In genomic region chr5:157390179-157390923, GRCh38 we compare ENCODE assay signal across 1 cellular context.
TF ChIP-seq lines count a peak whose summit lies in the region.

No MANE protein-coding gene starts in this region.

TF ChIP-seq in HepG2, 621 proteins besides CTCF, POLR2A, EP300 and RAD21 (continued from another document and continues in another):
- TF ChIP-seq ZBTB46 (CRISPR knock-in tag; IDR thresholded peaks at IDR 0.05; ENCODE audit: borderline replicate concordance) (no peak), PLRG1 (conservative IDR thresholded peaks at IDR 0.05) (no peak), MLLT10 (CRISPR knock-in tag; IDR thresholded peaks at IDR 0.05) (no peak), ZSCAN30 (CRISPR knock-in tag; IDR thresholded peaks at IDR 0.05) (no peak), PRDM15 (CRISPR knock-in tag; IDR thresholded peaks at IDR 0.05) (no peak), REL (CRISPR knock-in tag; conservative IDR thresholded peaks at IDR 0.05) (no peak), MNT (IDR thresholded peaks at IDR 0.05) (no peak), FOXC1 (CRISPR knock-in tag; IDR thresholded peaks at IDR 0.05; ENCODE audit: borderline replicate concordance) (no peak), PRDM4 (CRISPR knock-in tag; IDR thresholded peaks at IDR 0.05; ENCODE audit: borderline replicate concordance) (no peak), ZNF550 (CRISPR knock-in tag; IDR thresholded peaks at IDR 0.05; ENCODE audit: borderline replicate concordance) (no peak), SP2 (CRISPR knock-in tag; IDR thresholded peaks at IDR 0.05) (no peak), SP140L (CRISPR knock-in tag; IDR thresholded peaks at IDR 0.05; ENCODE audit: borderline replicate concordance) (no peak), GTF2F1 (IDR thresholded peaks at IDR 0.05; ENCODE audit: low read length) (no peak), ZNF619 (CRISPR knock-in tag; IDR thresholded peaks at IDR 0.05) (no peak), ZEB1 (IDR thresholded peaks at IDR 0.05; ENCODE audit: insufficient replicate concordance, low read depth) (no peak), U2AF1 (optimal IDR thresholded peaks at IDR 0.05; ENCODE audit: low read depth, low read length) (no peak), ZNF749 (CRISPR knock-in tag; IDR thresholded peaks at IDR 0.05; ENCODE audit: borderline replicate concordance) (no peak), PHF20 (CRISPR knock-in tag; IDR thresholded peaks at IDR 0.05) (no peak), ZUFSP (CRISPR knock-in tag; IDR thresholded peaks at IDR 0.05; ENCODE audit: borderline replicate concordance) (no peak), ATF2 (CRISPR knock-in tag; IDR thresholded peaks at IDR 0.05) (peak; percentile 19; the same call in 1 of the 2 replicates), GLI4 (CRISPR knock-in tag; IDR thresholded peaks at IDR 0.05; ENCODE audit: borderline replicate concordance) (no peak), HOXA5 (CRISPR knock-in tag; IDR thresholded peaks at IDR 0.05) (no peak), ASH2L (IDR thresholded peaks at IDR 0.05; ENCODE audit: insufficient read length, low read depth, low read length) (no peak), SNAPC2 (CRISPR knock-in tag; IDR thresholded peaks at IDR 0.05) (no peak), ZNF782 (CRISPR knock-in tag; IDR thresholded peaks at IDR 0.05; ENCODE audit: borderline replicate concordance) (0 out of 2 replicates have a peak, but pooled peaks have one; percentile 44), ZNF639 (CRISPR knock-in tag; conservative IDR thresholded peaks at IDR 0.05) (no peak), RERE (CRISPR knock-in tag; IDR thresholded peaks at IDR 0.05; ENCODE audit: low read depth) (no peak), FIP1L1 (IDR thresholded peaks at IDR 0.05; ENCODE audit: borderline replicate concordance, insufficient read depth, low read depth, low read length) (no peak), UBTF (CRISPR knock-in tag; IDR thresholded peaks at IDR 0.05) (no peak), GFI1 (CRISPR knock-in tag; IDR thresholded peaks at IDR 0.05; ENCODE audit: borderline replicate concordance) (no peak), ZFP1 (CRISPR knock-in tag; IDR thresholded peaks at IDR 0.05) (no peak), CENPT (CRISPR knock-in tag; IDR thresholded peaks at IDR 0.05; ENCODE audit: low read depth) (no peak), SATB2 (CRISPR knock-in tag; IDR thresholded peaks at IDR 0.05) (no peak), ZFP36L1 (CRISPR knock-in tag; IDR thresholded peaks at IDR 0.05) (no peak), KDM1A (CRISPR knock-in tag; IDR thresholded peaks at IDR 0.05) (no peak)
